Comparison of ENCODE assay signal across 34 cellular contexts in genomic region chr16:52705192-52705591, GRCh38.
"Had no signal": no experiment of that assay in that cellular context is flagged by ENCODE, and none has a peak within 500 bp of the region (broad histone marks: within the 10 kb centered on the region; RNA-seq: fewer than 3 reads in every experiment).

No MANE protein-coding gene starts in this region.

- H3K27me3 ChIP-seq: brain microvascular endothelial cell, SJCRH30 had no signal

- H3K36me3 ChIP-seq: brain microvascular endothelial cell, MG63, SJCRH30 had no signal

- H3K27ac Mint-ChIP-seq: activated B cell treated with CpG ODN at 0.5 μM for 24 hours; activated CD4-positive, alpha-beta memory T cell treated with anti-CD3 and anti-CD28 coated beads for 36 hours; activated naive CD8-positive, alpha-beta T cell treated with anti-CD3 and anti-CD28 coated beads for 36 hours had no signal

- H3K36me3 Mint-ChIP-seq: activated CD4-positive, alpha-beta memory T cell treated with anti-CD3 and anti-CD28 coated beads for 36 hours; activated naive CD8-positive, alpha-beta T cell treated with anti-CD3 and anti-CD28 coated beads for 36 hours had no signal

- ATAC-seq: activated T-cell treated with anti-CD3 and anti-CD28 coated beads, Interleukin-2, amount 50 U/mL, for 4 hours; Panc1 had no signal

- H3K4me1 ChIP-seq: SJCRH30 had no signal

- H3K4me3 Mint-ChIP-seq: activated B cell treated with CpG ODN at 0.5 μM for 24 hours; activated CD4-positive, alpha-beta memory T cell treated with anti-CD3 and anti-CD28 coated beads for 36 hours; activated naive CD8-positive, alpha-beta T cell treated with anti-CD3 and anti-CD28 coated beads for 36 hours; activated T-cell treated with anti-CD3 and anti-CD28 coated beads, Interleukin-2, amount 50 U/mL, for 4 hours had no signal

- DNase-seq: activated B cell treated with CpG ODN at 0.5 μM for 24 hours; activated CD4-positive, alpha-beta memory T cell treated with anti-CD3 and anti-CD28 coated beads for 36 hours; activated CD4-positive, alpha-beta T cell treated with anti-CD3 and anti-CD28 coated beads for 4 hours; activated CD4-positive, alpha-beta T cell treated with anti-CD3 and anti-CD28 coated beads, Interleukin-2, amount 50 U/mL, for 1 hour; activated CD4-positive, CD25-positive, alpha-beta regulatory T cell treated with anti-CD3 and anti-CD28 coated beads, Interleukin-2, amount 50 U/mL, for 72 hours; activated CD8-positive, alpha-beta memory T cell treated with anti-CD3 and anti-CD28 coated beads, Interleukin-2, amount 50 U/mL, for 4 hours; activated effector memory CD4-positive, alpha-beta T cell treated with Interleukin-2 at 50 U/mL for 16 hours; activated naive CD4-positive, alpha-beta T cell treated with anti-CD3 and anti-CD28 coated beads, Interleukin-2, amount 50 U/mL, for 16 hours; activated naive CD8-positive, alpha-beta T cell treated with anti-CD3 and anti-CD28 coated beads for 36 hours; activated T-cell treated with anti-CD3 and anti-CD28 coated beads for 4 hours; activated T-cell treated with anti-CD3 and anti-CD28 coated beads, Interleukin-2, amount 50 U/mL, for 4 hours; amniotic stem cell; aorta; brain microvascular endothelial cell; central memory CD4-positive, alpha-beta T cell; Kasumi-1; MG63; NCI-H1048; NCI-H1105 treated with DMSO at 0.1 percent for 48 hours; NCI-H1436; NCI-H187; NCI-H2029 treated with DMSO at 0.1 percent for 48 hours; NCI-H345; NCI-H510A; NCI-H69; NCI-H82; SHP77; SJCRH30; SW 1271; T-helper 1 cell; T-helper 2 cell; T-helper 9 cell had no signal

- H3K4me3 ChIP-seq: MG63, SJCRH30 had no signal

- H3K9me3 ChIP-seq: MG63, SJCRH30 had no signal

- H3K4me1 Mint-ChIP-seq: activated B cell treated with CpG ODN at 0.5 μM for 24 hours; activated naive CD8-positive, alpha-beta T cell treated with anti-CD3 and anti-CD28 coated beads for 36 hours had no signal

- H3K27ac ChIP-seq: brain microvascular endothelial cell, SJCRH30, VCaP had no signal

- H3K27me3 Mint-ChIP-seq: activated B cell treated with CpG ODN at 0.5 μM for 24 hours; activated CD4-positive, alpha-beta memory T cell treated with anti-CD3 and anti-CD28 coated beads for 36 hours; activated naive CD8-positive, alpha-beta T cell treated with anti-CD3 and anti-CD28 coated beads for 36 hours had no signal

- H3K9me3 Mint-ChIP-seq: activated B cell treated with CpG ODN at 0.5 μM for 24 hours; activated CD4-positive, alpha-beta memory T cell treated with anti-CD3 and anti-CD28 coated beads for 36 hours; activated naive CD8-positive, alpha-beta T cell treated with anti-CD3 and anti-CD28 coated beads for 36 hours; activated T-cell treated with anti-CD3 and anti-CD28 coated beads, Interleukin-2, amount 50 U/mL, for 4 hours had no signal
